11 cellular contexts compared by ENCODE assay signal in the genomic region with DNA sequence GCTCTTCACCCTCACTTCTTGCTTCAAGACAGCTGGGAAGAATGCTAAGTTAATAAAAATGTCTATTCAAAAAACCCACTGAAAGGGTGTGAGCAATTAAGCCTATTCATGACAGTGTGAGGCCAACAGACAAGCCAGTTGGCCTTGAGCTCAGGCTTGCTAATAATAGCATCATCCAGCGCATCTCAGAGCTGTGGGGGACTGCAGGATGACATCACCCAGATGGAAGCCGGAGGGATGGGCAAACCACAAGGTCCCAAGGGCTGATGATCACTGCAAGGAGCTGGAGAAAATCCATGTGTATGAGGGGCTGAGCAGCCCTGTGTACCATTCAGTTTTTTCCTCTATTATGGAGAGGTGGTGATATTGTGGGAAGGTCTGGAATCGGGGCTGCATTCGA.
DNase-seq lines count a peak whose midpoint lies in the region; ATAC-seq and TF ChIP-seq lines count a peak whose summit lies in the region.
"Had no signal": no experiment of that assay in that cellular context is flagged by ENCODE, and none has a peak within 500 bp of the region (broad histone marks: within the 10 kb centered on the region; RNA-seq: fewer than 3 reads in every experiment).

No MANE protein-coding gene starts in this region.

- H3K4me1 ChIP-seq in rectal smooth muscle tissue (ENCODE audit: control insufficient read depth, insufficient read depth, low read length) (peaks cover 2% of the 10 kb centered on the region), prostate gland (replicated peaks) (no peaks in the 10 kb centered on the region)

- WGBS in prostate gland: 58% methylated on average over 4 of the region's 4 CpGs

- H3K27me3 ChIP-seq in rectal smooth muscle tissue (ENCODE audit: control insufficient read depth, insufficient read depth, low read length) (no peaks in the 10 kb centered on the region), prostate gland (replicated peaks; ENCODE audit: insufficient read depth) (no peaks in the 10 kb centered on the region)

- ATAC-seq in HG02798 (IDR thresholded peaks at IDR 0.05; ENCODE audit: poor library complexity, unreplicated experiment) (no peak), HG03280 (IDR thresholded peaks at IDR 0.05; ENCODE audit: unreplicated experiment) (no peak)
- ATAC-seq: activated CD4-positive, alpha-beta T cell treated with anti-CD3 and anti-CD28 coated beads for 36 hours; left lobe of liver had no signal

- DNase-seq in GM03348 (ENCODE audit: low spot score): peak; percentile 91
- DNase-seq in SW480 (ENCODE audit: low spot score): peak; percentile 27
- DNase-seq in foreskin melanocyte: peak; percentile 74
- no peak for DNase-seq in OCI-M1 (lab: John Stamatoyannopoulos, UW)
- no peak for DNase-seq in prostate gland (ENCODE audit: low spot score)
- DNase-seq: activated CD4-positive, alpha-beta T cell treated with anti-CD3 and anti-CD28 coated beads for 36 hours; caudate nucleus had no signal

- TF ChIP-seq POLR2A in prostate gland (IDR thresholded peaks at IDR 0.05): no peak

- H3K9me3 ChIP-seq in prostate gland: no peaks in the 10 kb centered on the region

- H3K4me3 ChIP-seq in rectal smooth muscle tissue (ENCODE audit: low read length): no peak overlapping the region
- no peak overlapping the region for H3K4me3 ChIP-seq in prostate gland

- no peak overlapping the region for H3K9ac ChIP-seq in rectal smooth muscle tissue (ENCODE audit: low read length)

- H3K27ac ChIP-seq in rectal smooth muscle tissue (ENCODE audit: low read depth, low read length): peak overlapping the region; percentile 27
- no peak overlapping the region for H3K27ac ChIP-seq in prostate gland

- H3K36me3 ChIP-seq in rectal smooth muscle tissue (ENCODE audit: control insufficient read depth, insufficient read depth, low read length) (no peaks in the 10 kb centered on the region), prostate gland (no peaks in the 10 kb centered on the region)

- no peak for TF ChIP-seq CTCF in prostate gland (IDR thresholded peaks at IDR 0.05)

- intact Hi-C loops in prostate gland (cut with DNase I): no loop called here

Comparison
In these comparisons a context has a peak if more than half of its experiments do, and no peak if none do; other contexts are left out.
1. DNase-seq: peak in GM03348 (single experiment), SW480 (single experiment) and foreskin melanocyte (single experiment); none in OCI-M1 (single experiment) and prostate gland (single experiment).